Comparison of ENCODE assay signal across 15 cellular contexts in the genomic region with DNA sequence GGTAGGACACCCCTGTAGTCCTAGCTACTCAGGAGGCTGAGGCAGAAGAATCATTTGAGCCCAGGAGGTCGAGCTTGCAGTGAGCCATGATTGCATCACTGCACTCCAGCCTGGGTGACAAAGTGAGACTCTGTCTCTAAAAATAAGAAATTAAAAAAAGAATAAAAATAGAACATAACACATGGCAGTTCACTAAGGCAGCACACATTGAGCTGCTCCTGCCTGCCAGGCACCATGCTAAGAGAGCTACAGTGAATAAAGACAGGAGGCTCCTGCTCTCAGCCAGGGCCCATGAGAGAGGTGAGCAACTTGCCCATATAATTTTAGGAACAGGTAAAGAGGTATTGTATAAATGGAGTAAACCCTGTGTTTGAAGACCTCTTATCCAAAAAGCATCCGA.
"Had no signal": no experiment of that assay in that cellular context is flagged by ENCODE, and none has a peak within 500 bp of the region (broad histone marks: within the 10 kb centered on the region; RNA-seq: fewer than 3 reads in every experiment).

No MANE protein-coding gene starts in this region.

- H3K4me3 ChIP-seq: cardiac muscle cell, colonic mucosa, pancreas, skin epidermis had no signal

- H3K27ac ChIP-seq: cardiac muscle cell, colonic mucosa, pancreas, skin epidermis had no signal

- H3K36me3 ChIP-seq: cardiac muscle cell, colonic mucosa, pancreas had no signal

- H3K9me3 ChIP-seq: colonic mucosa, pancreas had no signal

- DNase-seq: colonic mucosa; dermis blood vessel endothelial cell; foreskin melanocyte; immature natural killer cell; naive B cell; occipital lobe; pancreas; retina; stimulated activated CD4-positive, alpha-beta T cell treated with anti-CD3 and anti-CD28 coated beads, Interleukin-12 subunit alpha, Interleukin-12 subunit beta, amount 100 ng/mL, for 4 hours; stimulated activated CD4-positive, alpha-beta T cell treated with anti-CD3 and anti-CD28 coated beads, Interleukin-2, amount 100 ng/mL, for 48 hours; stimulated activated naive CD4-positive, alpha-beta T cell treated with Interleukin-2 at 50 U/mL for 16 hours; trophoblast cell had no signal

- ATAC-seq: pancreas, sciatic nerve had no signal

- H3K4me1 ChIP-seq: colonic mucosa, pancreas had no signal

- H3K27me3 ChIP-seq: cardiac muscle cell, colonic mucosa, pancreas had no signal
